Comparison of ENCODE assay signal across 11 cellular contexts in the genomic region with DNA sequence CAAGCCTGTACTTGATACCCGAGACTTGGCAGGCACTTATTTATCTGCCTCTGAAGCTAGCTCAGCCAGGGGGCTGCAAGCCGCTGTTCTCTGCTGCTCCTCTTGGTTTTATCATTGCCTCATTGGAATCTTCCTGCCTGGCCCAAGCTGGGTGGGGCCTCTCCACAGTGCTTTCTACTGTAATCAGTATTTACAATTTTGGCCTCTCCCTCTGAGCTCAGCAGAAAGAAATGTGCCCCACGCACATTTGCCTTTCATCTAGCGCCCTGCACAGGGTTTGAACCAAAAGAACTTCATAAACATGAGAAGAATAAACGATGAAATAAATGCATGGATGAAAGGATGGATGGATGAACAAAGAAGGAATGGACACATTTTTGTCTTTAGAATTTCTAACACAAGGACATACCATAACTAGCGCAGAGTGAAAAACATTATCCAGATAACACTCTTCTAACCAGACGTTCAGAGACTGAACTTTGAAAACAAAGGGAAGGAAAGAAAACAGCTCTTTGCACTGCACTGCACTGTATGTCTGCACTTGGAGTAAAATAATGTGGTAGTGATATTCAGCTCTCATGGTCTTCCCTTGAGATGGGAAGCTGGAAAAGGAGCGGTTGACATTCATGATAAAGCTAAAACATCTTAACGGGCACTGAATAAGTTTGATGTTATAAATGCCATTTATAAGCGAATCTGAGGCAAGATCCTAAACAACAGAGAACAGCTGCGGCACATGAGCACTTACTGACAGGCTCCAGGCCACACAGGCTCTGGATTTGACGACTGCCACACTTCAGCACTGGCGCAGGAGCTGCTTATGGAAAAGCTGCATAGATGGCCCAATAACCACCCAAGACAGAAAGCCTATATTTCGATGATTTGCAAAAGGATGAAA.
A peak's percentile ranks its signal among the peaks of the same experiment; 100 is the strongest.
DNase-seq lines count a peak whose midpoint lies in the region; ATAC-seq and TF ChIP-seq lines count a peak whose summit lies in the region.
"Had no signal": no experiment of that assay in that cellular context is flagged by ENCODE, and none has a peak within 500 bp of the region (broad histone marks: within the 10 kb centered on the region; RNA-seq: fewer than 3 reads in every experiment).

No MANE protein-coding gene starts in this region.

- H3K36me3 ChIP-seq in GM23338 (ENCODE audit: insufficient read depth) (no peaks in the 10 kb centered on the region), RWPE2 (ENCODE audit: low read depth) (no peaks in the 10 kb centered on the region)

- no peaks in the 10 kb centered on the region for H4K20me1 ChIP-seq in GM23338 (replicated peaks; ENCODE audit: insufficient read depth)

- ATAC-seq in GM23338, result peak; percentile 65
- peak; percentile 97 for ATAC-seq in RWPE2 (ENCODE audit: low read depth)
- no peak for ATAC-seq in GM19463 (IDR thresholded peaks at IDR 0.05; ENCODE audit: unreplicated experiment)
- ATAC-seq in HG02884 (IDR thresholded peaks at IDR 0.05; ENCODE audit: unreplicated experiment), result no peak

- no peak overlapping the region for H3K27ac Mint-ChIP-seq in GM23338
- H3K27ac Mint-ChIP-seq: activated B cell treated with CpG ODN at 0.5 μM for 24 hours had no signal

- no peaks in the 10 kb centered on the region for H3K9me3 Mint-ChIP-seq in GM23338
- H3K9me3 Mint-ChIP-seq: activated B cell treated with CpG ODN at 0.5 μM for 24 hours had no signal

- H3K79me2 ChIP-seq in GM23338 (replicated peaks; ENCODE audit: insufficient read depth), result no peaks in the 10 kb centered on the region

- H3K4me1 ChIP-seq in GM23338 (ENCODE audit: insufficient read depth) (peaks cover 39% of the 10 kb centered on the region), RWPE2 (ENCODE audit: insufficient read depth, poor library complexity, severe bottlenecking) (peaks cover 7% of the 10 kb centered on the region)

- H3K27ac ChIP-seq in GM23338 (ENCODE audit: low read depth) (peak overlapping the region; percentile 22), RWPE2 (ENCODE audit: poor library complexity, severe bottlenecking) (no peak overlapping the region)

- H3F3A ChIP-seq in GM23338 (replicated peaks; ENCODE audit: low read depth), result peaks cover 13% of the 10 kb centered on the region; the same call in 1 of the 2 replicates

- H3K27me3 ChIP-seq in GM23338 (ENCODE audit: insufficient read depth) (no peaks in the 10 kb centered on the region), RWPE2 (ENCODE audit: insufficient read depth, poor library complexity, severe bottlenecking) (no peaks in the 10 kb centered on the region)

- H3K4me3 Mint-ChIP-seq in GM23338, result peak overlapping the region; percentile 2; the same call in 1 of the 3 replicates
- H3K4me3 Mint-ChIP-seq: activated B cell treated with CpG ODN at 0.5 μM for 24 hours had no signal

- peaks cover 3% of the 10 kb centered on the region for H3K27me3 Mint-ChIP-seq in GM23338 (ENCODE audit: insufficient read depth, low read depth, poor library complexity)

- no peaks in the 10 kb centered on the region for H3K9me2 ChIP-seq in GM23338 (ENCODE audit: insufficient read depth)

- H3K9me3 ChIP-seq in RWPE2 (ENCODE audit: severe bottlenecking), result no peaks in the 10 kb centered on the region

- H3K36me3 Mint-ChIP-seq in GM23338 (ENCODE audit: low read depth), result no peaks in the 10 kb centered on the region

- TF ChIP-seq CTCF in GM23338 (conservative IDR thresholded peaks at IDR 0.05; ENCODE audit: low read depth in 2 of 2), result no peak
- no peak for TF ChIP-seq CTCF in RWPE2 (IDR thresholded peaks at IDR 0.05; ENCODE audit: poor library complexity, severe bottlenecking)

- DNase-seq in GM23338 (ENCODE audit: low spot score), result peak; percentile 58
- DNase-seq in RWPE2 (ENCODE audit: low spot score), result no peak
- DNase-seq in fibroblast of peridontal ligament (ENCODE audit: extremely low read depth), result peak; percentile 75
- peak; percentile 44 for DNase-seq in non-pigmented ciliary epithelial cell (ENCODE audit: low read depth)
- no peak for DNase-seq in NCI-H1436 (lab: John Stamatoyannopoulos, UW)
- no peak for DNase-seq in effector CD8-positive, alpha-beta T cell (lab: John Stamatoyannopoulos, UW)
- DNase-seq: activated B cell treated with CpG ODN at 0.5 μM for 24 hours; caudate nucleus; stimulated activated CD8-positive, alpha-beta memory T cell treated with anti-CD3 and anti-CD28 coated beads, Interleukin-4, amount 100 ng/mL, for 48 hours had no signal

- H2AFZ ChIP-seq in GM23338, result peak overlapping the region; percentile 24

- H3K4me3 ChIP-seq in GM23338, result peak overlapping the region; percentile 17
- H3K4me3 ChIP-seq in RWPE2 (ENCODE audit: severe bottlenecking), result no peak overlapping the region

- H3K4me2 ChIP-seq in GM23338, result peak overlapping the region; percentile 62; the same call in 1 of the 2 replicates

- peaks cover 40% of the 10 kb centered on the region for H3K4me1 Mint-ChIP-seq in GM23338
- H3K4me1 Mint-ChIP-seq: activated B cell treated with CpG ODN at 0.5 μM for 24 hours had no signal

TF ChIP-seq in GM23338, 12 proteins besides CTCF, POLR2A, EP300 and RAD21 (continues in another document):
- TF ChIP-seq REST (IDR thresholded peaks at IDR 0.05; ENCODE audit: unreplicated experiment) (no peak), ZNF114 (CRISPR knock-in tag; IDR thresholded peaks at IDR 0.05) (no peak), NANOG (IDR thresholded peaks at IDR 0.05; ENCODE audit: borderline replicate concordance) (no peak)

Comparison
In these comparisons a context has a peak if more than half of its experiments do, and no peak if none do; other contexts are left out.
1. ATAC-seq: peak in GM23338 (single experiment) and RWPE2 (single experiment); none in GM19463 (single experiment) and HG02884 (single experiment).
2. DNase-seq: peak in GM23338 (single experiment), fibroblast of peridontal ligament (single experiment) and non-pigmented ciliary epithelial cell (single experiment); none in RWPE2 (single experiment), NCI-H1436 (single experiment) and effector CD8-positive, alpha-beta T cell (single experiment).